1 cellular context compared by ENCODE assay signal in the genomic region with DNA sequence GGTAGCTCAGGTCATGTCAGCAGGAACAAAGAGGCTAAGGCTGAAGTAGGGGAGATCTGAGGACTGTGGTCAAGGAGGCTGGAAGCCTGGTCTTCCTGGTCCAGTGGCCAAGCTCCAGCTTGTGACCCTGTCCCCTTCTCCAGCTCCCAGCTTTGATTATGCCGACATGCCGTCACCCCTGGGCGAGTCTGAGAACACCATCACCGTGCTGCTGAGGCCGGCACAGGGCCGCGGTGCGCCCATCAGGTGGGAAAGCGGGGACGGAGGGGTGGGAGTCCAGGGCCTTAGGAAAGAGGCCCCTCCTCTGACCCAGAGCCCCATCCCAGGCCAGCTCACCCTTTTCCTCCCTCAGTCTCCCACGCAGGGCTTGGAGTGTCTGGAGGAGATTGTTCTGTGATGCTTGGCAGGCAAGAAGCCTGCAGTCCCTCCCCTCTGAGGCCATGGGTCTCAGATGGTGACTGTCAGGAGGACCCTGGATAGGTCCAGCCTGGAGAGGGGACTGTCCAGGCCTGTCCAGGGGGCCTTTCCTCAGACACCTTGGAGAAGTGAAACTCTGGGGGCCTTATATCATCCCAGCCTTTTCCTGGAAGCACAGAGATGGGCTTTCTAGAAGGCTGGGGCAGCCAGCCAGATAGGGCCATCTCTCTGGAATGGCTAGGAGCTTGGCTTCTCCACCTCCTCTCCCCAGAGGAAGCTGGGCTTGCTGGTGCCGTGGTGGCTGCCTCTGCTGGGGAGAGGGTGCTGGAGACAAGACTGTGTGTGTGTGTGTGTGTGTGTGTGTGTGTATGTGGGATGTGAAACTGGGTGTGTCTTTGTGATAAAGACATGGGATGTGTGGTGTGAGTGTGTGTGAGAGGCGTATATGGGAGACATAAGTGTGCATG.
TF ChIP-seq lines count a peak whose summit lies in the region.

No MANE protein-coding gene starts in this region.

TF ChIP-seq in H1, 55 proteins besides CTCF, POLR2A, EP300 and RAD21:
- TF ChIP-seq POU5F1 (IDR thresholded peaks at IDR 0.05; ENCODE audit: low read depth, low read length): no peak
- no peak for TF ChIP-seq TAF7 (optimal IDR thresholded peaks at IDR 0.05; ENCODE audit: borderline replicate concordance, low read depth, low read length)
- TF ChIP-seq JUND (IDR thresholded peaks at IDR 0.05; ENCODE audit: low read length): no peak
- TF ChIP-seq SRF (IDR thresholded peaks at IDR 0.05; ENCODE audit: low read depth, low read length): no peak
- no peak for TF ChIP-seq ZNF274 (IDR thresholded peaks at IDR 0.05; ENCODE audit: borderline replicate concordance, extremely low read depth, low read length)
- TF ChIP-seq FOSL1 (IDR thresholded peaks at IDR 0.05; ENCODE audit: insufficient read depth, low read depth, low read length): no peak
- TF ChIP-seq, protein P1, sequence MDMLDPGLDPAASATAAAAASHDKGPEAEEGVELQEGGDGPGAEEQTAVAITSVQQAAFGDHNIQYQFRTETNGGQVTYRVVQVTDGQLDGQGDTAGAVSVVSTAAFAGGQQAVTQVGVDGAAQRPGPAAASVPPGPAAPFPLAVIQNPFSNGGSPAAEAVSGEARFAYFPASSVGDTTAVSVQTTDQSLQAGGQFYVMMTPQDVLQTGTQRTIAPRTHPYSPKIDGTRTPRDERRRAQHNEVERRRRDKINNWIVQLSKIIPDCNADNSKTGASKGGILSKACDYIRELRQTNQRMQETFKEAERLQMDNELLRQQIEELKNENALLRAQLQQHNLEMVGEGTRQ (IDR thresholded peaks at IDR 0.05; ENCODE audit: low read length): no peak
- no peak for TF ChIP-seq HDAC2 (IDR thresholded peaks at IDR 0.05; ENCODE audit: borderline replicate concordance in 1 of 2, low read depth in 2 of 2, low read length in 2 of 2)
- no peak for TF ChIP-seq CHD2 (IDR thresholded peaks at IDR 0.05; ENCODE audit: low read length)
- TF ChIP-seq, protein P2, sequence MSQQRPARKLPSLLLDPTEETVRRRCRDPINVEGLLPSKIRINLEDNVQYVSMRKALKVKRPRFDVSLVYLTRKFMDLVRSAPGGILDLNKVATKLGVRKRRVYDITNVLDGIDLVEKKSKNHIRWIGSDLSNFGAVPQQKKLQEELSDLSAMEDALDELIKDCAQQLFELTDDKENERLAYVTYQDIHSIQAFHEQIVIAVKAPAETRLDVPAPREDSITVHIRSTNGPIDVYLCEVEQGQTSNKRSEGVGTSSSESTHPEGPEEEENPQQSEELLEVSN (IDR thresholded peaks at IDR 0.05): no peak
- TF ChIP-seq, protein P3, sequence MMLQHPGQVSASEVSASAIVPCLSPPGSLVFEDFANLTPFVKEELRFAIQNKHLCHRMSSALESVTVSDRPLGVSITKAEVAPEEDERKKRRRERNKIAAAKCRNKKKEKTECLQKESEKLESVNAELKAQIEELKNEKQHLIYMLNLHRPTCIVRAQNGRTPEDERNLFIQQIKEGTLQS (IDR thresholded peaks at IDR 0.05; ENCODE audit: insufficient read depth, low read depth, low read length): no peak
- no peak for TF ChIP-seq GABPA (IDR thresholded peaks at IDR 0.05; ENCODE audit: borderline replicate concordance, insufficient read depth, low read length)
- no peak for TF ChIP-seq BCL11A (IDR thresholded peaks at IDR 0.05; ENCODE audit: low read depth in 2 of 2, low read length in 2 of 2)
- TF ChIP-seq SP2 (IDR thresholded peaks at IDR 0.05; ENCODE audit: low read length): no peak
- no peak for TF ChIP-seq NANOG (IDR thresholded peaks at IDR 0.05; ENCODE audit: insufficient read depth, low read depth, low read length, poor library complexity, severe bottlenecking)
- TF ChIP-seq GTF2F1 (IDR thresholded peaks at IDR 0.05; ENCODE audit: borderline replicate concordance, low read depth, low read length): no peak
- no peak for TF ChIP-seq BRCA1 (IDR thresholded peaks at IDR 0.05; ENCODE audit: low read depth, low read length)
- TF ChIP-seq SP1 (IDR thresholded peaks at IDR 0.05; ENCODE audit: low read depth, low read length): no peak
